ENCODE assay signal across 8 cellular contexts in the genomic region with DNA sequence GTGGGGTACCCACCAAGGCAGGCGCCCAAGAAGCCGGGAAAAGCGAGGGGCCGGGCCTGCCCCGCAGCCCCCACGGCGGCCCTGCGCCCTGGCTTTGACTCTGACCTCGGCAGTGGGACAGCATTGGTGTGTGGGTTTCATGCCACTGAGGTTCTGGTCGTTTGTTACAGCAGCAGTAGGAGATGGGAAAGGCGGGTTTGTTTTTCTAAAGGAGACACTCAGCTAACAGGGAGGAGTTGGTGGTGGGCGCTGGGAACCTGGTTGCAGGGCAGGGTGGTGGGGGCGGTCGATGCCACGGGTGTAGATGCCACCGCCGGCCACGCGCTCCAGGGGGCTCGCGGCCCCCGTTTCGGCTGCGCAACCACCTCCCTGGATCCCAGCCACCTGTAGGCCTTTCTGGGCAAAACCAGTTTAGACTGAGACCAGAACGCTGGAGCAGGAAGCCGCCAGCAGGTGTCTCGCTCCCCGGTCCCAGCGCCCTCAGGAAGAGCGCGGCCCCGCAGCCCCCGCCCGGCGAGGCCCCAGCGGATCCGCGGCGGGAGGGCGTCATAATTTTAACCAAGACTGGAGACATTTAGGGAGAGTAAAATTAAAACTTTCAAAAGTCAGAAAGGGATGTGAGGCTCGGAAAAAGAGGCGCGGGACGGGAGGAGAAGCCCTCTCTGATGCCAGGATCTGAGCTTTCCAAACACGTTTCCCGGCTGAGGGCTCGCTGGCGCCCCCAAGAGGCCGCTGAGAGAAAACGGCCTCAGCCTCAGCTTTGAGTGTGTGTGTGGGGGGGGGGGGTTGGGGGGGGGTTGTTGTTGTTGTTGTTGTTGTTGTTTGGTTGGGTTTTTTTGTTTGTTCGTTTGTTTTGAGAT. TPM values are rescaled to one million over a fixed set of nuclear protein-coding genes. Genes with fewer than 3 reads are reported as not detected.
DNase-seq lines count a peak whose midpoint lies in the region; ATAC-seq and TF ChIP-seq lines count a peak whose summit lies in the region.

No MANE protein-coding gene starts in this region.

- H3K4me3 ChIP-seq in GM23248 (peak overlapping the region; percentile 86), adrenal gland (peak overlapping the region in 1 of 4 donors; percentile 57), right cardiac atrium (ENCODE audit: low read length) (peak overlapping the region; percentile 59), rectal smooth muscle tissue (ENCODE audit: low read length) (peak overlapping the region; percentile 68)

- H3K9me3 ChIP-seq in GM23248 (ENCODE audit: low read depth): no peaks in the 10 kb centered on the region
- no peaks in the 10 kb centered on the region for H3K9me3 ChIP-seq in adrenal gland (replicated peaks in 1 of 3)
- no peaks in the 10 kb centered on the region for H3K9me3 ChIP-seq in right cardiac atrium (ENCODE audit: control insufficient read depth, low read length)

- peak overlapping the region; percentile 94 for H3K4me2 ChIP-seq in GM23248 (ENCODE audit: unreplicated experiment)

- intact Hi-C loops in adrenal gland (cut with DNase I) (no loop called here), right cardiac atrium (cut with DNase I) (no loop called here)

- no peaks in the 10 kb centered on the region for H4K20me1 ChIP-seq in GM23248 (ENCODE audit: insufficient read depth)

- no peaks in the 10 kb centered on the region for H3K79me2 ChIP-seq in GM23248 (ENCODE audit: insufficient read depth)

- DNase-seq in DMS 273 treated with DMSO at 0.1 percent for 48 hours (lab: John Stamatoyannopoulos, UW) (peak; percentile 33), GM23248 (peak; percentile 92), M059J (ENCODE audit: low read depth) (peak; percentile 77), SK-N-DZ (ENCODE audit: low spot score) (peak; percentile 83), adrenal gland (peak; percentile 59 to 82 (median 71)), right cardiac atrium (peak; percentile 78 to 91 (median 85)), cerebellar nuclear complex (lab: John Stamatoyannopoulos, UW) (no peak)

- ATAC-seq in right cardiac atrium: peak; percentile 87 to 90

- no peak for TF ChIP-seq POLR2A in adrenal gland (IDR thresholded peaks at IDR 0.05)

- TF ChIP-seq CTCF in adrenal gland (IDR thresholded peaks at IDR 0.05): peak; percentile 48 to 73 (median 63)

- in situ Hi-C loops in GM23248 (cut with MboI): no loop called here

- H2AFZ ChIP-seq in GM23248: peak overlapping the region; percentile 90

- no peaks in the 10 kb centered on the region for H3K9me2 ChIP-seq in GM23248 (ENCODE audit: insufficient read depth)

- H3K27ac ChIP-seq in GM23248: peak overlapping the region; percentile 39
- H3K27ac ChIP-seq in adrenal gland: peak overlapping the region in 2 of 5 donors; percentile 23 to 57
- peak overlapping the region; percentile 43 for H3K27ac ChIP-seq in right cardiac atrium (ENCODE audit: low read length)
- peak overlapping the region; percentile 86 for H3K27ac ChIP-seq in rectal smooth muscle tissue (ENCODE audit: low read depth, low read length)

- H3K4me1 ChIP-seq in GM23248 (ENCODE audit: insufficient read depth) (no peaks in the 10 kb centered on the region), adrenal gland (replicated peaks in 1 of 2) (no peaks in the 10 kb centered on the region), right cardiac atrium (ENCODE audit: control insufficient read depth, insufficient read depth, low read length) (no peaks in the 10 kb centered on the region), rectal smooth muscle tissue (ENCODE audit: control insufficient read depth, insufficient read depth, low read length) (peaks cover 2% of the 10 kb centered on the region)

- WGBS in GM23248 (ENCODE audit: low coverage in 1 of 2, low lambda C conversion rate in 2 of 2, missing lambda C conversion rate in 2 of 2), 2 experiments: 19 to 22% methylated on average over 36 to 49 of the region's 51 CpGs
- WGBS in adrenal gland, 4 donors: 18 to 26% (median 21%) methylated on average over 37 to 51 of the region's 51 CpGs
- 20% methylated on average over 51 of the region's 51 CpGs for WGBS in right cardiac atrium

- H3K27me3 ChIP-seq in GM23248 (replicated peaks; ENCODE audit: insufficient read depth) (no peaks in the 10 kb centered on the region), adrenal gland (peaks cover 3% of the 10 kb centered on the region), right cardiac atrium (ENCODE audit: control insufficient read depth, insufficient read depth) (no peaks in the 10 kb centered on the region), rectal smooth muscle tissue (ENCODE audit: control insufficient read depth, insufficient read depth, low read length) (no peaks in the 10 kb centered on the region)

- H3K36me3 ChIP-seq in GM23248 (ENCODE audit: low read depth) (no peaks in the 10 kb centered on the region), adrenal gland (replicated peaks in 1 of 2) (no peaks in the 10 kb centered on the region), rectal smooth muscle tissue (ENCODE audit: control insufficient read depth, insufficient read depth, low read length) (no peaks in the 10 kb centered on the region)

- peak overlapping the region; percentile 72 for H3K9ac ChIP-seq in GM23248
- no peak overlapping the region for H3K9ac ChIP-seq in rectal smooth muscle tissue (ENCODE audit: low read length)

- no peaks in the 10 kb centered on the region for H3F3A ChIP-seq in GM23248 (ENCODE audit: insufficient read depth)

RNA-seq across cellular contexts. Expression of a gene that starts 17.4 kb away (rescaled TPM):
- total RNA-seq in GM23248 (2014; rRNA removed; shearing (Covaris generic)): not detected in 2 replicates
- not detected in 2 replicates for polyA plus RNA-seq in GM23248 (2016; fragmentation: Nextera tagmentation; extraction: Ambion mirVana)
- not detected in 2 replicates for total RNA-seq in M059J (2014; rRNA removed; shearing (Covaris generic))
- polyA plus RNA-seq in SK-N-DZ (2014; cell fraction: cytosol; rRNA removed): not detected in 2 replicates
- not detected in 2 replicates for polyA plus RNA-seq in SK-N-DZ (2014; cell fraction: nucleus; rRNA removed)
- 1 to 10 TPM in 3 of 8 donors, under 1 TPM in 3, not detected in 2; 0.23 to 1.2 (median 0.98) TPM for total RNA-seq in adrenal gland
- 10 to 100 TPM in 1 of 3 donors, under 1 TPM in 2; 0.33 to 18.5 (median 0.80) TPM for polyA plus RNA-seq in adrenal gland
- 1 to 10 TPM in 1 of 4 donors, under 1 TPM in 3; 0.26 to 5.8 (median 0.68) TPM for total RNA-seq in right cardiac atrium
- polyA plus RNA-seq in right cardiac atrium: 6.0 TPM

RNA-seq across cellular contexts. Expression of a gene that starts 36.4 kb away (rescaled TPM):
- 608 and 817 TPM in 2 replicates for total RNA-seq in GM23248 (2014; rRNA removed; shearing (Covaris generic))
- polyA plus RNA-seq in GM23248 (2016; fragmentation: Nextera tagmentation; extraction: Ambion mirVana) (456 and 464 TPM in 2 replicates), adrenal gland (10 to 100 TPM; 26.6 to 82.9 (median 46.5) TPM), right cardiac atrium (143 TPM)
- 207 and 350 TPM in 2 replicates for total RNA-seq in M059J (2014; rRNA removed; shearing (Covaris generic))
- 67.3 and 69.0 TPM in 2 replicates for polyA plus RNA-seq in SK-N-DZ (2014; cell fraction: cytosol; rRNA removed)
- polyA plus RNA-seq in SK-N-DZ (2014; cell fraction: nucleus; rRNA removed): 29.0 and 31.2 TPM in 2 replicates
- total RNA-seq in adrenal gland (10 to 100 TPM; 15.7 to 90.8 (median 39.5) TPM), right cardiac atrium (100 to 1,000 TPM in 2 of 4 donors, 10 to 100 TPM in 2; 69.0 to 189 (median 117) TPM)

Comparison
In these comparisons a context has a peak if more than half of its experiments do, and no peak if none do; other contexts are left out.
1. DNase-seq: peak in DMS 273 treated with DMSO at 0.1 percent for 48 hours (single experiment), GM23248 (single experiment), M059J (single experiment), SK-N-DZ (single experiment), adrenal gland (7 of 7) and right cardiac atrium (3 of 3); none in cerebellar nuclear complex (0 of 2).